In genomic region chr1:101203812-101204540, GRCh38 we compare ENCODE assay signal across 1 cellular context.
TF ChIP-seq lines count a peak whose summit lies in the region.

No MANE protein-coding gene starts in this region.

TF ChIP-seq in HEK293, 187 proteins besides CTCF, POLR2A, EP300 and RAD21 (continued from another document):
- TF ChIP-seq ZBTB10 (tag by site-specific recombination; IDR thresholded peaks at IDR 0.05) = no peak
- TF ChIP-seq ZNF639 (tag by site-specific recombination; IDR thresholded peaks at IDR 0.05) = no peak
- TF ChIP-seq BCL6B (tag by site-specific recombination; IDR thresholded peaks at IDR 0.05) = 0 out of 2 replicates have a peak, but pooled peaks have one; percentile 33
- no peak for TF ChIP-seq ZNF48 (tag by site-specific recombination; IDR thresholded peaks at IDR 0.05)
- no peak for TF ChIP-seq ZNF114 (tag by site-specific recombination; IDR thresholded peaks at IDR 0.05)
- no peak for TF ChIP-seq ZNF76 (tag by site-specific recombination; IDR thresholded peaks at IDR 0.05; ENCODE audit: borderline replicate concordance, low read depth)
- no peak for TF ChIP-seq AEBP2 (tag by site-specific recombination; IDR thresholded peaks at IDR 0.05; ENCODE audit: borderline replicate concordance)
- no peak for TF ChIP-seq ZFHX2 (tag by site-specific recombination; conservative IDR thresholded peaks at IDR 0.05)
- no peak for TF ChIP-seq ZNF600 (tag by site-specific recombination; IDR thresholded peaks at IDR 0.05)
- no peak for TF ChIP-seq ZNF777 (tag by site-specific recombination; IDR thresholded peaks at IDR 0.05; ENCODE audit: borderline replicate concordance)
- TF ChIP-seq ZNF16 (tag by site-specific recombination; IDR thresholded peaks at IDR 0.05; ENCODE audit: low read depth) = no peak
- TF ChIP-seq GLI4 (tag by site-specific recombination; IDR thresholded peaks at IDR 0.05) = no peak
- no peak for TF ChIP-seq ZNF239 (tag by site-specific recombination; IDR thresholded peaks at IDR 0.05)
- no peak for TF ChIP-seq ZNF548 (tag by site-specific recombination; IDR thresholded peaks at IDR 0.05)
- no peak for TF ChIP-seq ZNF184 (tag by site-specific recombination; IDR thresholded peaks at IDR 0.05)
- no peak for TF ChIP-seq ZNF341 (tag by site-specific recombination; IDR thresholded peaks at IDR 0.05; ENCODE audit: low read depth)
- no peak for TF ChIP-seq ZNF830 (tag by site-specific recombination; IDR thresholded peaks at IDR 0.05; ENCODE audit: low read depth)
- TF ChIP-seq ZNF501 (tag by site-specific recombination; IDR thresholded peaks at IDR 0.05) = no peak
- TF ChIP-seq ZNF677 (tag by site-specific recombination; IDR thresholded peaks at IDR 0.05) = no peak
- TF ChIP-seq SCRT2 (tag by site-specific recombination; IDR thresholded peaks at IDR 0.05) = no peak
- no peak for TF ChIP-seq ZNF555 (tag by site-specific recombination; conservative IDR thresholded peaks at IDR 0.05)
TF ChIP-seq in HEK293: peak in this region for 12.
